Comparison of ENCODE assay signal across 9 cellular contexts in genomic region chr16:4663756-4664465, GRCh38. TPM values are rescaled to one million over a fixed set of nuclear protein-coding genes. Genes with fewer than 3 reads are reported as not detected.
DNase-seq lines count a peak whose midpoint lies in the region; ATAC-seq and TF ChIP-seq lines count a peak whose summit lies in the region.
"Had no signal": no experiment of that assay in that cellular context is flagged by ENCODE, and none has a peak within 500 bp of the region (broad histone marks: within the 10 kb centered on the region; RNA-seq: fewer than 3 reads in every experiment).

No MANE protein-coding gene starts in this region.

- no peak for TF ChIP-seq CTCF in CD8-positive, alpha-beta T cell (IDR thresholded peaks at IDR 0.05)
- TF ChIP-seq CTCF in natural killer cell (IDR thresholded peaks at IDR 0.05) (no peak), breast epithelium (IDR thresholded peaks at IDR 0.05) (no peak)

- no peak overlapping the region for H3K4me3 ChIP-seq in CD8-positive, alpha-beta T cell (ENCODE audit: low read depth, low read length)
- H3K4me3 ChIP-seq in duodenal mucosa (ENCODE audit: low read depth in 1 of 2, low read length in 2 of 2) = peak overlapping the region in 1 of 2 donors; percentile 40
- no peak overlapping the region for H3K4me3 ChIP-seq in breast epithelium

- ATAC-seq in CD8-positive, alpha-beta T cell = no peak
- ATAC-seq in natural killer cell (peak in 2 of 3 donors; percentile 11 to 40), HG03565 (IDR thresholded peaks at IDR 0.05; ENCODE audit: unreplicated experiment) (no peak)

- intact Hi-C loops in CD8-positive, alpha-beta T cell (cut with DNase I, micrococcal nuclease) = loop anchor here in 1 of 2 experiments (2.0 kb wide), 1 partner anchor 29 kb away; the partner anchor contains the start of gene NUDT16L1
- intact Hi-C loops in natural killer cell (cut with micrococcal nuclease) (no loop called here), breast epithelium (cut with DNase I; ENCODE audit: low total_unique reads) (no loop called here)

- H3K27ac ChIP-seq in CD8-positive, alpha-beta T cell (ENCODE audit: low read depth, low read length) = peak overlapping the region; percentile 59
- H3K27ac ChIP-seq in duodenal mucosa (ENCODE audit: low read depth, low read length) = peak overlapping the region; percentile 23
- peak overlapping the region in 1 of 2 donors; percentile 52 for H3K27ac ChIP-seq in breast epithelium
- H3K27ac ChIP-seq: parathyroid adenoma had no signal

- peaks cover 14% of the 10 kb centered on the region for H3K36me3 Mint-ChIP-seq in CD8-positive, alpha-beta T cell
- H3K36me3 Mint-ChIP-seq in natural killer cell = no peaks in the 10 kb centered on the region

- H3K9ac ChIP-seq in duodenal mucosa (ENCODE audit: low read depth in 1 of 2, low read length in 2 of 2) = peak overlapping the region in 1 of 2 donors; percentile 47
- H3K9ac ChIP-seq: parathyroid adenoma had no signal

- H3K4me1 Mint-ChIP-seq in CD8-positive, alpha-beta T cell (ENCODE audit: low read depth) = peaks cover 71% of the 10 kb centered on the region
- peaks cover 29 to 36% of the 10 kb centered on the region in 2 donors for H3K4me1 Mint-ChIP-seq in natural killer cell

- peaks cover 9% of the 10 kb centered on the region for H3K36me3 ChIP-seq in CD8-positive, alpha-beta T cell (ENCODE audit: insufficient read depth, low read length)
- H3K36me3 ChIP-seq in duodenal mucosa (ENCODE audit: control insufficient read depth in 1 of 2, insufficient read depth in 2 of 2, low read length in 2 of 2) (peaks cover 20 to 67% of the 10 kb centered on the region in 2 donors), breast epithelium (no peaks in the 10 kb centered on the region)

- H3K4me1 ChIP-seq in CD8-positive, alpha-beta T cell (ENCODE audit: insufficient read depth, low read length) = peaks cover 72% of the 10 kb centered on the region
- H3K4me1 ChIP-seq in duodenal mucosa (ENCODE audit: control insufficient read depth in 1 of 2, insufficient read depth in 2 of 2, low read length in 2 of 2) (peaks cover 21 to 33% of the 10 kb centered on the region in 2 donors), breast epithelium (peaks cover 0 to 15% of the 10 kb centered on the region in 2 donors)
- H3K4me1 ChIP-seq: parathyroid adenoma had no signal

- CTCF ChIA-PET in CD8-positive, alpha-beta T cell (lab: Charles Lee) = interaction anchor here (0.7 kb wide), 1 partner anchor 13 kb away, joined by 3 read pairs; no protein-coding TSS in a partner anchor

- DNase-seq in CD8-positive, alpha-beta T cell = no peak
- DNase-seq in NOMO-1 treated with dmso at 0.1 percent for 144 hours (lab: John Stamatoyannopoulos, UW; ENCODE audit: unreplicated experiment) = peak; percentile 87
- DNase-seq in natural killer cell = no peak
- DNase-seq in breast epithelium (ENCODE audit: low spot score in 2 of 2) = no peak
- DNase-seq in NCI-H1694 treated with DMSO at 0.1 percent for 48 hours (lab: John Stamatoyannopoulos, UW) = no peak
- DNase-seq in NK-92 treated with Interleukin-12 subunit alpha and Interleukin-12 subunit beta, amount 100 ng/mL, for 24 hours (lab: John Stamatoyannopoulos, UW) = no peak

- peak overlapping the region; percentile 61 for H3K4me3 Mint-ChIP-seq in CD8-positive, alpha-beta T cell
- H3K4me3 Mint-ChIP-seq in natural killer cell = peak overlapping the region; percentile 38

- H3K9me3 Mint-ChIP-seq in CD8-positive, alpha-beta T cell = no peaks in the 10 kb centered on the region
- H3K9me3 Mint-ChIP-seq in natural killer cell = no peaks in the 10 kb centered on the region

- H3K9me3 ChIP-seq in CD8-positive, alpha-beta T cell (ENCODE audit: low read length) = no peaks in the 10 kb centered on the region
- H3K9me3 ChIP-seq in duodenal mucosa (ENCODE audit: control insufficient read depth in 1 of 2, low read length in 2 of 2) (no peaks in the 10 kb centered on the region), breast epithelium (no peaks in the 10 kb centered on the region)

- H3K27ac Mint-ChIP-seq in CD8-positive, alpha-beta T cell = peak overlapping the region; percentile 94
- H3K27ac Mint-ChIP-seq in natural killer cell = peak overlapping the region; percentile 77 to 85

- H3K27me3 ChIP-seq in CD8-positive, alpha-beta T cell (ENCODE audit: insufficient read depth, low read length) = no peaks in the 10 kb centered on the region
- H3K27me3 ChIP-seq in duodenal mucosa (ENCODE audit: control insufficient read depth in 1 of 2, insufficient read depth in 2 of 2, low read length in 2 of 2) (no peaks in the 10 kb centered on the region), breast epithelium (no peaks in the 10 kb centered on the region)

- TF ChIP-seq POLR2A in breast epithelium (IDR thresholded peaks at IDR 0.05) = no peak

- POLR2A ChIA-PET in CD8-positive, alpha-beta T cell (lab: Charles Lee) = interaction anchor here (1.2 kb wide), 1 partner anchor 38 kb away, joined by 3 read pairs; no protein-coding TSS in a partner anchor

- no peaks in the 10 kb centered on the region for H3K27me3 Mint-ChIP-seq in CD8-positive, alpha-beta T cell (ENCODE audit: low read depth)
- no peaks in the 10 kb centered on the region for H3K27me3 Mint-ChIP-seq in natural killer cell (ENCODE audit: low read depth in 2 of 2)

RNA-seq across cellular contexts. Expression of gene NUDT16L1, which starts 29.5 kb away (rescaled TPM):
- total RNA-seq in CD8-positive, alpha-beta T cell = 10 to 100 TPM; 72.9 to 76.5 TPM
- total RNA-seq in natural killer cell (10 to 100 TPM; 30.8 to 39.1 (median 35.0) TPM), breast epithelium (10 to 100 TPM; 22.4 to 38.0 (median 32.3) TPM)

RNA-seq across cellular contexts. Expression of gene MGRN1, which starts 39.3 kb away (rescaled TPM):
- 10 to 100 TPM; 46.5 to 48.6 TPM for total RNA-seq in CD8-positive, alpha-beta T cell
- 100 to 1,000 TPM; 102 to 106 (median 105) TPM for total RNA-seq in natural killer cell
- total RNA-seq in breast epithelium = 10 to 100 TPM; 26.7 to 28.5 (median 27.9) TPM

RNA-seq across cellular contexts. Expression of gene UBALD1, which starts 49.2 kb away (rescaled TPM):
- 10 to 100 TPM; 17.1 to 19.9 TPM for total RNA-seq in CD8-positive, alpha-beta T cell
- total RNA-seq in natural killer cell (10 to 100 TPM; 40.8 to 54.4 (median 53.6) TPM), breast epithelium (10 to 100 TPM in 1 of 3 donors, 1 to 10 TPM in 2; 5.8 to 11.3 (median 7.2) TPM)

Comparison
In these comparisons a context has a peak if more than half of its experiments do, and no peak if none do; other contexts are left out.
1. ATAC-seq: peak in natural killer cell (2 of 3); none in CD8-positive, alpha-beta T cell (single experiment) and HG03565 (single experiment).